21 cellular contexts compared by ENCODE assay signal in genomic region chr17:76966486-76967181, GRCh38.
DNase-seq lines count a peak whose midpoint lies in the region; ATAC-seq and TF ChIP-seq lines count a peak whose summit lies in the region.
"Had no signal": no experiment of that assay in that cellular context is flagged by ENCODE, and none has a peak within 500 bp of the region (broad histone marks: within the 10 kb centered on the region; RNA-seq: fewer than 3 reads in every experiment).

No MANE protein-coding gene starts in this region.

- ATAC-seq in GM19463 (IDR thresholded peaks at IDR 0.05; ENCODE audit: unreplicated experiment) (no peak), HG02588 (IDR thresholded peaks at IDR 0.05; ENCODE audit: unreplicated experiment) (no peak), HG02623 (IDR thresholded peaks at IDR 0.05; ENCODE audit: unreplicated experiment) (no peak)
- ATAC-seq: SK-N-SH treated with all-trans-retinoic acid at 6 μM for 48 hours had no signal

- no peaks in the 10 kb centered on the region for H4K20me1 ChIP-seq in OCI-LY1 (ENCODE audit: insufficient read depth, low read length)

- peak overlapping the region; percentile 97 for H3K4me3 ChIP-seq in OCI-LY1 (ENCODE audit: low read depth, low read length, poor library complexity, severe bottlenecking)
- peak overlapping the region; percentile 8 for H3K4me3 ChIP-seq in iPS-15b (ENCODE audit: low read depth, low read length)
- H3K4me3 ChIP-seq: GM23248, Peyer's patch had no signal

- no peak for TF ChIP-seq CTCF in OCI-LY1 (IDR thresholded peaks at IDR 0.05; ENCODE audit: low read length)

- H3K9ac ChIP-seq in OCI-LY1 (ENCODE audit: low read length) (peak overlapping the region; percentile 97), iPS-15b (ENCODE audit: low read depth, low read length) (no peak overlapping the region)
- H3K9ac ChIP-seq: GM23248 had no signal

- peak overlapping the region; percentile 89 for H3K4me2 ChIP-seq in OCI-LY1 (ENCODE audit: low read length)

- no peaks in the 10 kb centered on the region for H3K9me2 ChIP-seq in OCI-LY1 (ENCODE audit: low read depth, low read length)

- no peaks in the 10 kb centered on the region for H3K27me3 ChIP-seq in OCI-LY1 (ENCODE audit: insufficient read depth, low read length)
- H3K27me3 ChIP-seq in iPS-15b (ENCODE audit: control insufficient read depth, insufficient read depth, low read length), result no peaks in the 10 kb centered on the region
- H3K27me3 ChIP-seq: Peyer's patch had no signal

- H3K27ac ChIP-seq in OCI-LY1 (ENCODE audit: low read depth, low read length, poor library complexity, severe bottlenecking), result peak overlapping the region; percentile 96
- H3K27ac ChIP-seq: GM23248, HL-60, Peyer's patch had no signal

- peaks cover 45% of the 10 kb centered on the region for H3K4me1 ChIP-seq in OCI-LY1 (ENCODE audit: insufficient read depth, low read length, severe bottlenecking)
- peaks cover 8% of the 10 kb centered on the region for H3K4me1 ChIP-seq in iPS-15b (ENCODE audit: control insufficient read depth, insufficient read depth, low read length)

- no peaks in the 10 kb centered on the region for H3F3A ChIP-seq in OCI-LY1 (ENCODE audit: insufficient read depth, low read length)

- H3K36me3 ChIP-seq in OCI-LY1 (ENCODE audit: insufficient read depth, low read length) (peaks cover 71% of the 10 kb centered on the region), iPS-15b (ENCODE audit: control insufficient read depth, insufficient read depth, low read length) (no peaks in the 10 kb centered on the region)
- H3K36me3 ChIP-seq: Peyer's patch had no signal

- DNase-seq in ELF-1 (ENCODE audit: low read depth, low spot score) (peak; percentile 50), NCI-H1694 treated with DMSO at 0.1 percent for 48 hours (lab: John Stamatoyannopoulos, UW) (no peak)
- DNase-seq: Caco-2; CD4-positive, alpha-beta memory T cell; DMS 273 treated with DMSO at 0.1 percent for 48 hours; GM23248; KBM-7; NCI-H1092; NCI-H1436; NCI-H2029; NCI-H226; NCI-H510A treated with DMSO at 0.1 percent for 48 hours; NCI-H748 treated with DMSO at 0.1 percent for 48 hours; Peyer's patch had no signal

- no peak overlapping the region for H2AFZ ChIP-seq in OCI-LY1 (ENCODE audit: low read length)
- H2AFZ ChIP-seq: GM23248 had no signal

- H3K9me3 ChIP-seq in OCI-LY1 (ENCODE audit: low read length), result 0 out of 2 replicates have a peak, but pooled peaks cover 3% of the 10 kb centered on the region
- H3K9me3 ChIP-seq in iPS-15b (ENCODE audit: control insufficient read depth, insufficient read depth, low read length), result no peaks in the 10 kb centered on the region
- H3K9me3 ChIP-seq: Caco-2, Peyer's patch had no signal

- H3K79me2 ChIP-seq in OCI-LY1 (ENCODE audit: insufficient read depth, low read length), result peaks cover 31% of the 10 kb centered on the region
